In genomic region chr14:59273737-59274136, GRCh38 we compare ENCODE assay signal across 18 cellular contexts.
"Had no signal": no experiment of that assay in that cellular context is flagged by ENCODE, and none has a peak within 500 bp of the region (broad histone marks: within the 10 kb centered on the region; RNA-seq: fewer than 3 reads in every experiment).

No MANE protein-coding gene starts in this region.

- FAIRE-seq: pancreas had no signal

- ATAC-seq: body of pancreas, lower lobe of right lung, natural killer cell, pancreas, T-cell, upper lobe of right lung had no signal

- DNase-seq: activated B cell treated with CpG ODN at 0.5 μM for 24 hours; activated CD4-positive, alpha-beta memory T cell treated with anti-CD3 and anti-CD28 coated beads for 36 hours; activated CD4-positive, alpha-beta T cell treated with anti-CD3 and anti-CD28 coated beads for 4 hours; activated naive CD4-positive, alpha-beta T cell; activated naive CD8-positive, alpha-beta T cell treated with anti-CD3 and anti-CD28 coated beads for 36 hours; amygdala; body of pancreas; colonic mucosa; endodermal cell; lower lobe of right lung; natural killer cell; pancreas; stimulated activated CD4-positive, alpha-beta T cell treated with anti-CD3 and anti-CD28 coated beads, Interleukin-12 subunit alpha, Interleukin-12 subunit beta, amount 100 ng/mL, for 4 hours; stimulated activated CD4-positive, alpha-beta T cell treated with anti-CD3 and anti-CD28 coated beads, Interleukin-1b, Interleukin-23, amount 100 ng/mL, for 48 hours; T-cell; T-helper 9 cell; upper lobe of right lung had no signal

- H3K4me3 ChIP-seq: body of pancreas, colonic mucosa, lower lobe of right lung, pancreas, suprapubic skin, upper lobe of right lung had no signal
